ENCODE assay signal across 1 cellular context in the genomic region with DNA sequence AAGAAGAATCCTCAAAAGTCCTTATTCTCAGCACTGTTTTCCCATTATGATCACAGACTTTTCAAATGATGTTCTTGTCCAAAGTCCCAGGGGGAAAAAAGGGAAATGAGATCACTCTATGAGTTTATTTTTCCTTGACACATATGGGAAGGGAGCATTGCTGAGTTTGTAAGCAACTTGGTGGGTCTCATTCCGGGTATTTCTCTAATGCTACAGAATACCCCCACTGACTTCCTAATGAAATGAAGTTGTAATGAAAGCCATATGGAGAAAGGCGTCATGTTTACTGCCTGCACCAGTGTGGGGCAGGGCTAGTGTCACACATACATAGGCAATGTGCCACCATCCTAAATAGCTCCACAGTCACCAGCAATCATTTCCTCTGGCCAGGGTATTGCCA.
TF ChIP-seq lines count a peak whose summit lies in the region.

No MANE protein-coding gene starts in this region.

TF ChIP-seq in IMR-90, 13 proteins besides CTCF, POLR2A, EP300 and RAD21 (continued from another document):
- TF ChIP-seq, protein P1, sequence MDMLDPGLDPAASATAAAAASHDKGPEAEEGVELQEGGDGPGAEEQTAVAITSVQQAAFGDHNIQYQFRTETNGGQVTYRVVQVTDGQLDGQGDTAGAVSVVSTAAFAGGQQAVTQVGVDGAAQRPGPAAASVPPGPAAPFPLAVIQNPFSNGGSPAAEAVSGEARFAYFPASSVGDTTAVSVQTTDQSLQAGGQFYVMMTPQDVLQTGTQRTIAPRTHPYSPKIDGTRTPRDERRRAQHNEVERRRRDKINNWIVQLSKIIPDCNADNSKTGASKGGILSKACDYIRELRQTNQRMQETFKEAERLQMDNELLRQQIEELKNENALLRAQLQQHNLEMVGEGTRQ (IDR thresholded peaks at IDR 0.05; ENCODE audit: low read depth, low read length), result no peak
- TF ChIP-seq MAZ (IDR thresholded peaks at IDR 0.05; ENCODE audit: borderline replicate concordance, low read depth, low read length) (no peak), CEBPB (IDR thresholded peaks at IDR 0.05; ENCODE audit: low read depth, low read length) (no peak), RFX5 (IDR thresholded peaks at IDR 0.05; ENCODE audit: low read depth, low read length) (no peak), BHLHE40 (IDR thresholded peaks at IDR 0.05; ENCODE audit: low read depth, low read length) (no peak), MXI1 (IDR thresholded peaks at IDR 0.05; ENCODE audit: borderline replicate concordance, low read depth, low read length) (no peak)
- TF ChIP-seq, protein P2, sequence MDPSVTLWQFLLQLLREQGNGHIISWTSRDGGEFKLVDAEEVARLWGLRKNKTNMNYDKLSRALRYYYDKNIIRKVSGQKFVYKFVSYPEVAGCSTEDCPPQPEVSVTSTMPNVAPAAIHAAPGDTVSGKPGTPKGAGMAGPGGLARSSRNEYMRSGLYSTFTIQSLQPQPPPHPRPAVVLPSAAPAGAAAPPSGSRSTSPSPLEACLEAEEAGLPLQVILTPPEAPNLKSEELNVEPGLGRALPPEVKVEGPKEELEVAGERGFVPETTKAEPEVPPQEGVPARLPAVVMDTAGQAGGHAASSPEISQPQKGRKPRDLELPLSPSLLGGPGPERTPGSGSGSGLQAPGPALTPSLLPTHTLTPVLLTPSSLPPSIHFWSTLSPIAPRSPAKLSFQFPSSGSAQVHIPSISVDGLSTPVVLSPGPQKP (IDR thresholded peaks at IDR 0.05; ENCODE audit: borderline replicate concordance, low read depth, low read length), result no peak
